In genomic region chr22:21964234-21964633, GRCh38 we compare ENCODE assay signal across 8 cellular contexts.
"Had no signal": no experiment of that assay in that cellular context is flagged by ENCODE, and none has a peak within 500 bp of the region (broad histone marks: within the 10 kb centered on the region; RNA-seq: fewer than 3 reads in every experiment).

No MANE protein-coding gene starts in this region.

- ATAC-seq: GM23338 had no signal

- FAIRE-seq: H1, H54, HTR-8/SVneo had no signal

- H3K4me3 ChIP-seq: GM23338 had no signal

- H2AFZ ChIP-seq: GM23338 had no signal

- H3K4me2 ChIP-seq: GM23338 had no signal

- DNase-seq: H9, HCEC 1CT, IMR-90, KBM-7 had no signal
